11 cellular contexts compared by ENCODE assay signal in genomic region chr16:1152123-1152638, GRCh38. TPM values are rescaled to one million over a fixed set of nuclear protein-coding genes. Genes with fewer than 3 reads are reported as not detected.
DNase-seq lines count a peak whose midpoint lies in the region; ATAC-seq, FAIRE-seq and TF ChIP-seq lines count a peak whose summit lies in the region.
"Had no signal": no experiment of that assay in that cellular context is flagged by ENCODE, and none has a peak within 500 bp of the region (broad histone marks: within the 10 kb centered on the region; RNA-seq: fewer than 3 reads in every experiment).

No MANE protein-coding gene starts in this region.

- no peak for TF ChIP-seq CTCF in A549 (IDR thresholded peaks at IDR 0.05)
- TF ChIP-seq CTCF in chondrocyte (IDR thresholded peaks at IDR 0.05), result no peak

- no peak overlapping the region for H3K14ac ChIP-seq in trophoblast cell (ENCODE audit: low read length)

- H3K9me3 ChIP-seq in A549, result peaks cover 6% of the 10 kb centered on the region; the same call in 1 of the 3 replicates
- peaks cover 4% of the 10 kb centered on the region for H3K9me3 ChIP-seq in neuron (ENCODE audit: low read length)
- peaks cover 5% of the 10 kb centered on the region for H3K9me3 ChIP-seq in trophoblast cell (ENCODE audit: insufficient read depth, low read depth, low read length)

- H3K9me3 Mint-ChIP-seq in chondrocyte (ENCODE audit: low read depth), result no peaks in the 10 kb centered on the region

- H3K27me3 Mint-ChIP-seq in chondrocyte (ENCODE audit: low read depth), result no peaks in the 10 kb centered on the region

- no peaks in the 10 kb centered on the region for H3K79me1 ChIP-seq in trophoblast cell (ENCODE audit: low read length)

- no peak for TF ChIP-seq EP300 in A549 (IDR thresholded peaks at IDR 0.05)

- no peak for TF ChIP-seq POLR2A in A549 (IDR thresholded peaks at IDR 0.05; ENCODE audit: low read length)

- no peak for ATAC-seq in A549
- no peak for ATAC-seq in GM18867 (IDR thresholded peaks at IDR 0.05; ENCODE audit: unreplicated experiment)

- WGBS in A549 (ENCODE audit: missing lambda C conversion rate), result no CpG with 5 or more reads among the region's 40 CpGs
- no CpG with 5 or more reads among the region's 40 CpGs for WGBS in trophoblast cell (ENCODE audit: extremely low coverage, insufficient coverage, insufficient read length)

- POLR2A ChIA-PET in A549 (lab: Yijun Ruan, JAX), result no interaction called here

- no peaks in the 10 kb centered on the region for H3K79me2 ChIP-seq in trophoblast cell (ENCODE audit: control insufficient read depth, insufficient read depth, low read length, poor library complexity)

- H3K36me3 ChIP-seq in neuron (ENCODE audit: insufficient read depth, low read length), result no peaks in the 10 kb centered on the region
- no peaks in the 10 kb centered on the region for H3K36me3 ChIP-seq in trophoblast cell (ENCODE audit: control insufficient read depth in 1 of 2, insufficient read depth in 2 of 2, low read length in 2 of 2)

- peaks cover 4% of the 10 kb centered on the region for H3K27me3 ChIP-seq in neuron (ENCODE audit: insufficient read depth, low read length)
- peaks cover 17% of the 10 kb centered on the region for H3K27me3 ChIP-seq in trophoblast cell (ENCODE audit: insufficient read depth, low read length)

- H3K9ac ChIP-seq in trophoblast cell (ENCODE audit: low read length), result no peak overlapping the region

- H4K12ac ChIP-seq in trophoblast cell (ENCODE audit: low read depth, low read length), result no peak overlapping the region

- TF ChIP-seq RAD21 in A549 (conservative IDR thresholded peaks at IDR 0.05 in 1 of 2, IDR thresholded peaks at IDR 0.05 in 1 of 2), result no peak

- peak overlapping the region; percentile 59 for H3K4me3 Mint-ChIP-seq in chondrocyte (ENCODE audit: unreplicated experiment)

- H3K4me3 ChIP-seq in A549, result peak overlapping the region; percentile 53
- peak overlapping the region; percentile 35 for H3K4me3 ChIP-seq in neuron (ENCODE audit: low read length)
- H3K4me3 ChIP-seq in trophoblast cell (ENCODE audit: low read depth, low read length), result no peak overlapping the region

- no peak overlapping the region for H2AK5ac ChIP-seq in trophoblast cell (ENCODE audit: low read length)

- CTCF ChIA-PET in A549 (lab: Yijun Ruan, JAX), result interaction anchor here (0.9 to 5.3 kb wide), 5 partner anchors 13 to 42 kb away, joined by 4 to 33 read pairs (median 15); no protein-coding TSS in a partner anchor

- H3K23ac ChIP-seq in trophoblast cell (ENCODE audit: low read length), result no peak overlapping the region

- peaks cover 20% of the 10 kb centered on the region for H3K4me1 Mint-ChIP-seq in chondrocyte (ENCODE audit: low read depth)

- H2AFZ ChIP-seq in neuron (ENCODE audit: low read depth, low read length) (no peak overlapping the region), trophoblast cell (ENCODE audit: insufficient read depth, low read length, poor library complexity) (no peak overlapping the region)

- no peak overlapping the region for H2BK120ac ChIP-seq in trophoblast cell (ENCODE audit: insufficient read depth, low read length, poor library complexity)

- H3K4me1 ChIP-seq in A549 (peaks cover 36% of the 10 kb centered on the region), neuron (ENCODE audit: insufficient read depth, low read length) (peaks cover 16% of the 10 kb centered on the region), trophoblast cell (ENCODE audit: control insufficient read depth in 1 of 2, insufficient read depth in 2 of 2, low read length in 2 of 2) (peaks cover 0 to 3% of the 10 kb centered on the region in 2 experiments)

- H3K4ac ChIP-seq in trophoblast cell (ENCODE audit: low read depth, low read length), result no peak overlapping the region

- no peaks in the 10 kb centered on the region for H3K36me3 Mint-ChIP-seq in chondrocyte (ENCODE audit: low read depth)

- H3K27ac ChIP-seq in A549, result peak overlapping the region; percentile 87 to 96
- no peak overlapping the region for H3K27ac ChIP-seq in trophoblast cell (ENCODE audit: low read depth, low read length)
- H3K27ac ChIP-seq: epithelial cell of prostate had no signal

- DNase-seq in A549 (ENCODE audit: low read depth in 1 of 2, low spot score in 1 of 2) (peak in 1 of 2 experiments; percentile 24), T-helper 22 cell (ENCODE audit: low read depth) (peak; percentile 30), chondrocyte (ENCODE audit: low spot score) (no peak), trophoblast cell (no peak), NCI-H1930 (lab: John Stamatoyannopoulos, UW) (no peak), GDM1 (lab: John Stamatoyannopoulos, UW) (no peak)
- DNase-seq: DND-41 had no signal

- H3K27ac Mint-ChIP-seq in chondrocyte (ENCODE audit: unreplicated experiment), result peak overlapping the region; percentile 17

- H4K8ac ChIP-seq in trophoblast cell (ENCODE audit: low read depth, low read length), result no peak overlapping the region

- FAIRE-seq in A549 (lab: Jason Lieb, UNC), result no peak

- H3K4me2 ChIP-seq in A549 (peak overlapping the region; percentile 98), trophoblast cell (ENCODE audit: low read length) (no peak overlapping the region)

- H3K18ac ChIP-seq in trophoblast cell (ENCODE audit: low read length), result no peak overlapping the region

- no peak overlapping the region for H2BK5ac ChIP-seq in trophoblast cell (ENCODE audit: low read depth, low read length, poor library complexity)

- H4K91ac ChIP-seq in trophoblast cell (ENCODE audit: low read depth, low read length), result no peak overlapping the region

- H2BK12ac ChIP-seq in trophoblast cell (ENCODE audit: low read length), result no peak overlapping the region

TF ChIP-seq in A549, 52 proteins besides CTCF, POLR2A, EP300 and RAD21:
- no peak for TF ChIP-seq BCL3 (IDR thresholded peaks at IDR 0.05)
- no peak for TF ChIP-seq KDM1A (IDR thresholded peaks at IDR 0.05; ENCODE audit: low read depth)
- no peak for TF ChIP-seq ZFP36 (IDR thresholded peaks at IDR 0.05; ENCODE audit: borderline replicate concordance, partially characterized antibody)
- TF ChIP-seq TP53 (CRISPR knock-in tag; IDR thresholded peaks at IDR 0.05), result no peak
- no peak for TF ChIP-seq KDM5A (IDR thresholded peaks at IDR 0.05)
- TF ChIP-seq JUN (IDR thresholded peaks at IDR 0.05), result no peak; a peak in 1 of 5 replicates
- TF ChIP-seq NR3C1 (IDR thresholded peaks at IDR 0.05), result no peak
- TF ChIP-seq RARB (CRISPR knock-in tag; IDR thresholded peaks at IDR 0.05), result no peak
- no peak for TF ChIP-seq ZC3H11A (IDR thresholded peaks at IDR 0.05)
- no peak for TF ChIP-seq HES2 (IDR thresholded peaks at IDR 0.05)
- TF ChIP-seq HEYL (CRISPR knock-in tag; IDR thresholded peaks at IDR 0.05), result no peak
- no peak for TF ChIP-seq CEBPB (IDR thresholded peaks at IDR 0.05)
- no peak for TF ChIP-seq HMGXB4 (CRISPR knock-in tag; IDR thresholded peaks at IDR 0.05; ENCODE audit: borderline replicate concordance)
- no peak for TF ChIP-seq GATA3 (IDR thresholded peaks at IDR 0.05; ENCODE audit: borderline replicate concordance)
- TF ChIP-seq HDAC2 (IDR thresholded peaks at IDR 0.05), result no peak

RNA-seq across cellular contexts. Expression of gene CACNA1H, which starts 0.7 kb away (rescaled TPM):
- polyA plus RNA-seq in A549 (2011; rRNA removed) (7.2 and 8.6 TPM in 2 replicates), A549 (2017; fragmentation: RNase III; extraction: RNeasy Plus Mini Kit Qiagen cat#74134 plus additional on column Dnase treatment) (11.7 to 15.8 TPM (median 14.1 TPM) in 3 replicates)
- polyA plus RNA-seq in A549 (2012; cell fraction: cytosol; rRNA removed), result 11.7 and 18.5 TPM in 2 replicates
- polyA plus RNA-seq in A549 (2012; cell fraction: nucleus; rRNA removed), result 41.3 and 56.9 TPM in 2 replicates
- polyA minus RNA-seq in A549 (2011; rRNA and poly(A)+ RNA removed), result 14.1 and 17.6 TPM in 2 replicates
- 55.9 to 73.4 TPM (median 73.2 TPM) in 3 replicates for total RNA-seq in chondrocyte
- 0.53 and 0.56 TPM in 2 replicates for polyA plus RNA-seq in trophoblast cell (2013)
- total RNA-seq: LHCN-M2 had no signal

RNA-seq across cellular contexts. Expression of gene C1QTNF8, which starts 56.1 kb away (rescaled TPM):
- polyA plus RNA-seq in A549 (2011; rRNA removed), result not detected in 2 replicates
- not detected in 2 replicates for polyA plus RNA-seq in A549 (2012; cell fraction: cytosol; rRNA removed)
- polyA plus RNA-seq in A549 (2012; cell fraction: nucleus; rRNA removed), result not detected in 2 replicates
- not detected in 3 replicates for polyA plus RNA-seq in A549 (2017; fragmentation: RNase III; extraction: RNeasy Plus Mini Kit Qiagen cat#74134 plus additional on column Dnase treatment)
- polyA minus RNA-seq in A549 (2011; rRNA and poly(A)+ RNA removed), result not detected in 2 replicates
- not detected in 3 replicates for total RNA-seq in chondrocyte
- not detected in 2 replicates for polyA plus RNA-seq in trophoblast cell (2013)
- total RNA-seq: LHCN-M2 had no signal
